ENCODE assay signal across 16 cellular contexts in the genomic region with DNA sequence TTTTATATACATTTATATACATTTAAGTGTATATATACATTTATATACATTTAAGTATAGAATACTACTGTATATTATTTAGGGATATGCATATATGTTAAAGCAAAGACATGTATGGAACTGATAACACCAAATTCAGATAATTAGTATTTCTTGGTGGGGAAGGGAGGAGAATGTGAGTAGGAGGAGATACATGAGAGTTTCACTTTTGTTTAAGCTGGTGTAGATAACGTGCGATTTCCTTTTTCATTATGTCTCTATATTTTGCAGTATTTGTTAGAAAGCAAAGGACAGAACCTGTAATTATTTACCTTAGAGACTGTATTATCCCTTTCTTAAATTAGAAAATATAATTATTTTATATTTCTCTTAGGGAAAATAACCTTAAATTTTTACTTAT. TPM values are rescaled to one million over a fixed set of nuclear protein-coding genes. Genes with fewer than 3 reads are reported as not detected.
DNase-seq lines count a peak whose midpoint lies in the region; ATAC-seq, FAIRE-seq and TF ChIP-seq lines count a peak whose summit lies in the region.
"Had no signal": no experiment of that assay in that cellular context is flagged by ENCODE, and none has a peak within 500 bp of the region (broad histone marks: within the 10 kb centered on the region; RNA-seq: fewer than 3 reads in every experiment).

No MANE protein-coding gene starts in this region.

- intact Hi-C loops in GM12878 (cut with micrococcal nuclease; ENCODE audit: unreplicated experiment), result loop anchor here (2.0 to 10.0 kb wide), 2 partner anchors 145 to 397 kb away; no protein-coding TSS in a partner anchor

- no peaks in the 10 kb centered on the region; a peak in 1 of 4 replicates for H3K36me3 ChIP-seq in GM12878 (ENCODE audit: control insufficient read depth in 2 of 2, insufficient read depth in 2 of 2, low read length in 1 of 2)

- H3K27me3 ChIP-seq in GM12878 (replicated peaks in 1 of 2; ENCODE audit: control insufficient read depth in 2 of 2, insufficient read depth in 2 of 2, low read length in 1 of 2), result no peaks in the 10 kb centered on the region
- H3K27me3 ChIP-seq: pancreas, tibial artery had no signal

- peak; percentile 59 for FAIRE-seq in GM12878 (lab: Jason Lieb, UNC)

- no peak for TF ChIP-seq EP300 in GM12878 (IDR thresholded peaks at IDR 0.05; ENCODE audit: borderline replicate concordance in 1 of 2, control insufficient read depth in 1 of 2, low read depth in 2 of 2, low read length in 2 of 2)

- ATAC-seq in GM18517 (IDR thresholded peaks at IDR 0.05; ENCODE audit: unreplicated experiment) (peak; percentile 77), HG03103 (IDR thresholded peaks at IDR 0.05; ENCODE audit: low read depth, unreplicated experiment) (peak; percentile 58), GM12878 (peak; percentile 92)
- ATAC-seq: pancreas had no signal

- RAD21 ChIA-PET in GM12878 (lab: Charles Lee; ENCODE audit: unreplicated experiment), result interaction anchor here (0.6 to 2.9 kb wide), 9 partner anchors 14 to 487 kb away, joined by 3 to 37 read pairs (median 4); a partner anchor contains a TSS

- TF ChIP-seq CTCF in GM20000 (IDR thresholded peaks at IDR 0.05; ENCODE audit: extremely low read depth, missing control alignments) (no peak), GM12878 (IDR thresholded peaks at IDR 0.05 in 2 of 3, conservative IDR thresholded peaks at IDR 0.05 in 1 of 3; ENCODE audit: control insufficient read depth in 2 of 3, extremely low read depth in 1 of 3, insufficient read depth in 1 of 3, low read depth in 3 of 3, low read length in 3 of 3) (no peak)

- no peaks in the 10 kb centered on the region for H4K20me1 ChIP-seq in GM12878 (ENCODE audit: control insufficient read depth, insufficient read depth)

- no peak for TF ChIP-seq POLR2A in GM12878 (IDR thresholded peaks at IDR 0.05; ENCODE audit: low read depth, low read length)

- H3K4me3 ChIP-seq in GM12878, result no peak overlapping the region
- H3K4me3 ChIP-seq: pancreas, tibial artery had no signal

- H3K9ac ChIP-seq in GM12878 (ENCODE audit: control insufficient read depth, insufficient read depth, low read length), result no peak overlapping the region

- SMC1A ChIA-PET in GM12878 (lab: Charles Lee; ENCODE audit: uncharacterized antibody, unreplicated experiment), result interaction anchor here (1.0 to 3.8 kb wide), 10 partner anchors 13 to 317 kb away, joined by 3 to 50 read pairs (median 11); a partner anchor contains a TSS

- no TSS peak for BruUV-seq in GM12878 (replicated peaks; lab: Mats Ljungman, UMichigan)

- WGBS in GM12878 (ENCODE audit: insufficient coverage, insufficient replicate concordance, low lambda C conversion rate, missing lambda C conversion rate), result 50% methylated on average over 2 of the region's 2 CpGs

- H3K79me2 ChIP-seq in GM12878 (ENCODE audit: control insufficient read depth, insufficient read depth, low read length), result no peaks in the 10 kb centered on the region

- H3K4me2 ChIP-seq in GM12878 (ENCODE audit: control insufficient read depth, insufficient read depth), result peak overlapping the region; percentile 1

- TF ChIP-seq RAD21 in GM12878 (IDR thresholded peaks at IDR 0.05; ENCODE audit: insufficient read depth, low read depth, low read length), result no peak

- H3K27ac ChIP-seq in GM12878 (ENCODE audit: control insufficient read depth, insufficient read depth), result peak overlapping the region; percentile 39; the same call in 1 of the 2 replicates
- H3K27ac ChIP-seq: pancreas, tibial artery had no signal

- DNase-seq in GM20000 (ENCODE audit: low spot score), result peak; percentile 48
- DNase-seq in GM12878 (ENCODE audit: low read depth, low spot score), result no peak
- no peak for DNase-seq in NCI-H1417 treated with DMSO at 0.1 percent for 48 hours (lab: John Stamatoyannopoulos, UW)
- no peak for DNase-seq in hepatic stellate cell (ENCODE audit: low spot score)
- no peak for DNase-seq in H4 (ENCODE audit: low spot score)
- no peak for DNase-seq in cerebellar nuclear complex (lab: John Stamatoyannopoulos, UW)
- DNase-seq: activated CD8-positive, alpha-beta memory T cell treated with anti-CD3 and anti-CD28 coated beads for 24 hours; CD4-positive, alpha-beta memory T cell; cortex of kidney; GF-D8; NCI-H526 treated with DMSO at 0.1 percent for 48 hours; pancreas; stimulated activated CD4-positive, alpha-beta T cell treated with anti-CD3 and anti-CD28 coated beads, Interleukin-12 subunit alpha, Interleukin-12 subunit beta, amount 100 ng/mL, for 4 hours; tibial artery had no signal

- POLR2A ChIA-PET in GM12878 (lab: Charles Lee), result interaction anchor here (1.3 kb wide), 1 partner anchor 83 kb away, joined by 4 read pairs; a partner anchor contains a TSS

- CTCF ChIA-PET in GM12878 (lab: Yijun Ruan, JAX), result interaction anchor here (0.6 to 4.2 kb wide), 15 partner anchors 9 to 486 kb away, joined by 3 to 43 read pairs (median 9); no protein-coding TSS in a partner anchor

- H3K9me3 ChIP-seq in GM12878 (replicated peaks; ENCODE audit: control insufficient read depth, insufficient read depth, low read length), result no peaks in the 10 kb centered on the region
- H3K9me3 ChIP-seq: pancreas, tibial artery had no signal

- H3K4me1 ChIP-seq in GM12878 (ENCODE audit: control insufficient read depth, insufficient read depth, low read length), result peaks cover 3% of the 10 kb centered on the region; the same call in 1 of the 2 replicates
- H3K4me1 ChIP-seq: pancreas had no signal

- in situ Hi-C loops in GM12878 (cut with MboI), result no loop called here

- H2AFZ ChIP-seq in GM12878 (ENCODE audit: control insufficient read depth, low read depth, low read length), result peak overlapping the region; percentile 37

TF ChIP-seq in GM12878, 131 proteins besides CTCF, POLR2A, EP300 and RAD21:
- TF ChIP-seq POLR2AphosphoS2 (IDR thresholded peaks at IDR 0.05; ENCODE audit: low read depth, low read length) (no peak), BHLHE40 (IDR thresholded peaks at IDR 0.05; ENCODE audit: borderline replicate concordance in 1 of 2, low read depth in 2 of 2, low read length in 1 of 2) (0 out of 4 replicates have a peak, but pooled peaks of 1 of the 2 experiments have one; percentile 18)

RNA-seq across cellular contexts. Expression of a gene that starts 16.6 kb away (rescaled TPM):
- 88.4 and 90.0 TPM in 2 replicates for total RNA-seq in GM12878 (2013; cell fraction: nucleolus; rRNA removed)
- total RNA-seq in GM12878 (2014; rRNA removed) (49.3 and 50.8 TPM in 2 replicates), GM12878 (2014; rRNA removed; fragmentation: Illumina TruSeq; extraction: Trizol) (45.5 and 51.3 TPM in 2 replicates), GM12878 (2021) (65.8 and 67.3 TPM in 2 replicates)
- 63.4 TPM for polyA plus RNA-seq in GM12878 (2011; ENCODE audit: low read depth)
- polyA plus RNA-seq in GM12878 (2011; rRNA removed) (85.9 and 104 TPM in 2 replicates), GM12878 (2014; fragmentation: Illumina TruSeq; extraction: Trizol) (58.5 and 69.2 TPM in 2 replicates), GM12878 (2014; fragmentation: Nextera tagmentation; extraction: Ambion mirVana) (100 to 1,000 TPM; 188 to 215 TPM), GM12878 (2014; rRNA removed) (63.4 and 66.9 TPM in 2 replicates), GM12878 (2016; fragmentation: Nextera tagmentation; extraction: Ambion mirVana) (100 to 1,000 TPM; 158 to 160 TPM)
- 27.6 and 32.5 TPM in 2 replicates for polyA plus RNA-seq in GM12878 (2011; cell fraction: cytosol; rRNA removed)
- 90.2 and 97.3 TPM in 2 replicates for polyA plus RNA-seq in GM12878 (2011; cell fraction: nucleus; rRNA removed)
- 46.8 and 49.6 TPM in 2 replicates for polyA plus RNA-seq in GM12878 (2012)
- 19.7 and 24.7 TPM in 2 replicates for polyA minus RNA-seq in GM12878 (2011; rRNA and poly(A)+ RNA removed)
- 12.4 and 14.7 TPM in 2 replicates for polyA minus RNA-seq in GM12878 (2011; cell fraction: cytosol; rRNA and poly(A)+ RNA removed)
- 22.8 and 34.9 TPM in 2 replicates for polyA minus RNA-seq in GM12878 (2011; cell fraction: nucleus; rRNA and poly(A)+ RNA removed)
- total RNA-seq in H4 (2014; rRNA removed; shearing (Covaris generic)), result 33.6 and 47.0 TPM in 2 replicates

RNA-seq across cellular contexts. Expression of a gene that starts 57.1 kb away (rescaled TPM):
- total RNA-seq in GM12878 (2013; cell fraction: nucleolus; rRNA removed), result 62.7 and 72.1 TPM in 2 replicates
- 16.0 and 20.0 TPM in 2 replicates for total RNA-seq in GM12878 (2014; rRNA removed)
- total RNA-seq in GM12878 (2014; rRNA removed; fragmentation: Illumina TruSeq; extraction: Trizol), result 18.6 and 19.4 TPM in 2 replicates
- total RNA-seq in GM12878 (2021), result 17.0 and 18.1 TPM in 2 replicates
- 8.5 TPM for polyA plus RNA-seq in GM12878 (2011; ENCODE audit: low read depth)
- polyA plus RNA-seq in GM12878 (2011; rRNA removed), result 22.8 and 36.0 TPM in 2 replicates
- polyA plus RNA-seq in GM12878 (2011; cell fraction: cytosol; rRNA removed), result 7.4 and 7.8 TPM in 2 replicates
- 12.8 and 14.9 TPM in 2 replicates for polyA plus RNA-seq in GM12878 (2011; cell fraction: nucleus; rRNA removed)
- polyA plus RNA-seq in GM12878 (2012), result 10.6 and 13.0 TPM in 2 replicates
- 12.6 and 15.5 TPM in 2 replicates for polyA plus RNA-seq in GM12878 (2014; fragmentation: Illumina TruSeq; extraction: Trizol)
- 10 to 100 TPM; 13.5 to 16.2 TPM for polyA plus RNA-seq in GM12878 (2014; fragmentation: Nextera tagmentation; extraction: Ambion mirVana)
- 8.2 and 9.8 TPM in 2 replicates for polyA plus RNA-seq in GM12878 (2014; rRNA removed)
- 10 to 100 TPM; 20.6 to 23.2 TPM for polyA plus RNA-seq in GM12878 (2016; fragmentation: Nextera tagmentation; extraction: Ambion mirVana)
- polyA minus RNA-seq in GM12878 (2011; rRNA and poly(A)+ RNA removed), result 13.8 and 39.4 TPM in 2 replicates
- polyA minus RNA-seq in GM12878 (2011; cell fraction: cytosol; rRNA and poly(A)+ RNA removed), result 5.5 and 8.2 TPM in 2 replicates
- polyA minus RNA-seq in GM12878 (2011; cell fraction: nucleus; rRNA and poly(A)+ RNA removed), result 12.9 and 15.3 TPM in 2 replicates
- 20.4 and 23.3 TPM in 2 replicates for total RNA-seq in H4 (2014; rRNA removed; shearing (Covaris generic))
